ENCODE assay signal across 29 cellular contexts in genomic region chr9:122007837-122008236, GRCh38.
"Had no signal": no experiment of that assay in that cellular context is flagged by ENCODE, and none has a peak within 500 bp of the region (broad histone marks: within the 10 kb centered on the region; RNA-seq: fewer than 3 reads in every experiment).

No MANE protein-coding gene starts in this region.

- H3K27me3 Mint-ChIP-seq: activated B cell treated with CpG ODN at 0.5 μM for 24 hours; activated CD4-positive, alpha-beta memory T cell treated with anti-CD3 and anti-CD28 coated beads, Interleukin-2, amount 10 ng/mL, durations not matched to agents 7 days and 5 days; activated CD4-positive, alpha-beta T cell treated with anti-CD3 and anti-CD28 coated beads, Interleukin-2, amount 10 ng/mL, durations not matched to agents 7 days and 5 days; activated naive CD8-positive, alpha-beta T cell; activated T-helper 17 cell treated with anti-CD3 and anti-CD28 coated beads, Interleukin-2, amount 50 U/mL, for 72 hours; effector memory CD8-positive, alpha-beta T cell; T-helper 17 cell had no signal

- H3K36me3 ChIP-seq: brain microvascular endothelial cell, esophagus squamous epithelium, gastroesophageal sphincter, heart right ventricle, WERI-Rb-1 had no signal

- H3K9me3 Mint-ChIP-seq: activated B cell treated with CpG ODN at 0.5 μM for 24 hours; activated CD4-positive, alpha-beta memory T cell treated with anti-CD3 and anti-CD28 coated beads, Interleukin-2, amount 10 ng/mL, durations not matched to agents 7 days and 5 days; activated CD4-positive, alpha-beta T cell treated with anti-CD3 and anti-CD28 coated beads, Interleukin-2, amount 10 ng/mL, durations not matched to agents 7 days and 5 days; activated T-cell treated with anti-CD3 and anti-CD28 coated beads, Interleukin-2, amount 50 U/mL, for 4 hours; activated T-helper 17 cell treated with anti-CD3 and anti-CD28 coated beads, Interleukin-2, amount 50 U/mL, for 72 hours; effector memory CD8-positive, alpha-beta T cell; T-helper 2 cell treated with Interferon-gamma antibody and Interleukin-4, amounts not matched to agents 5 μg/mL and 100 μg/mL, for 36 hours had no signal

- H3K27ac ChIP-seq: brain microvascular endothelial cell, esophagus squamous epithelium, gastroesophageal sphincter, heart right ventricle, WERI-Rb-1 had no signal

- H3K27me3 ChIP-seq: brain microvascular endothelial cell, esophagus squamous epithelium, gastroesophageal sphincter, heart right ventricle had no signal

- ATAC-seq: activated CD4-positive, CD25-positive, alpha-beta regulatory T cell treated with anti-CD3 and anti-CD28 coated beads, Interleukin-2, amount 50 U/mL, for 24 hours; activated T-cell treated with anti-CD3 and anti-CD28 coated beads, Interleukin-2, amount 50 U/mL, for 4 hours; activated T-helper 17 cell treated with anti-CD3 and anti-CD28 coated beads, Interleukin-2, amount 50 U/mL, for 72 hours; effector memory CD8-positive, alpha-beta T cell; gastroesophageal sphincter; T-helper 17 cell had no signal

- H3K27ac Mint-ChIP-seq: activated B cell treated with CpG ODN at 0.5 μM for 24 hours; activated CD4-positive, alpha-beta memory T cell treated with anti-CD3 and anti-CD28 coated beads, Interleukin-2, amount 10 ng/mL, durations not matched to agents 7 days and 5 days; activated CD4-positive, alpha-beta T cell treated with anti-CD3 and anti-CD28 coated beads, Interleukin-2, amount 10 ng/mL, durations not matched to agents 7 days and 5 days; activated naive CD8-positive, alpha-beta T cell; activated T-helper 17 cell treated with anti-CD3 and anti-CD28 coated beads, Interleukin-2, amount 50 U/mL, for 72 hours; effector memory CD8-positive, alpha-beta T cell; T-helper 17 cell; T-helper 2 cell treated with Interferon-gamma antibody and Interleukin-4, amounts not matched to agents 5 μg/mL and 100 μg/mL, for 36 hours had no signal

- H3K9me3 ChIP-seq: esophagus squamous epithelium, gastroesophageal sphincter, heart right ventricle had no signal

- H3K4me1 ChIP-seq: esophagus squamous epithelium had no signal

- H3K4me3 Mint-ChIP-seq: activated B cell treated with CpG ODN at 0.5 μM for 24 hours; activated CD4-positive, alpha-beta memory T cell treated with anti-CD3 and anti-CD28 coated beads, Interleukin-2, amount 10 ng/mL, durations not matched to agents 7 days and 5 days; activated CD4-positive, alpha-beta T cell treated with anti-CD3 and anti-CD28 coated beads, Interleukin-2, amount 10 ng/mL, durations not matched to agents 7 days and 5 days; activated naive CD8-positive, alpha-beta T cell; activated T-cell treated with anti-CD3 and anti-CD28 coated beads, Interleukin-2, amount 50 U/mL, for 4 hours; activated T-helper 17 cell treated with anti-CD3 and anti-CD28 coated beads, Interleukin-2, amount 50 U/mL, for 72 hours; effector memory CD8-positive, alpha-beta T cell; T-helper 17 cell; T-helper 2 cell treated with Interferon-gamma antibody and Interleukin-4, amounts not matched to agents 5 μg/mL and 100 μg/mL, for 36 hours had no signal

- H3K4me3 ChIP-seq: esophagus squamous epithelium, gastroesophageal sphincter, heart right ventricle had no signal

- H3K4me1 Mint-ChIP-seq: activated B cell treated with CpG ODN at 0.5 μM for 24 hours; activated CD4-positive, alpha-beta memory T cell treated with anti-CD3 and anti-CD28 coated beads, Interleukin-2, amount 10 ng/mL, durations not matched to agents 7 days and 5 days; activated CD4-positive, alpha-beta T cell treated with anti-CD3 and anti-CD28 coated beads, Interleukin-2, amount 10 ng/mL, durations not matched to agents 7 days and 5 days; activated T-helper 17 cell treated with anti-CD3 and anti-CD28 coated beads, Interleukin-2, amount 50 U/mL, for 72 hours; T-helper 17 cell had no signal

- DNase-seq: activated B cell treated with CpG ODN at 0.5 μM for 24 hours; activated CD4-positive, alpha-beta memory T cell treated with anti-CD3 and anti-CD28 coated beads, Interleukin-2, amount 10 ng/mL, durations not matched to agents 7 days and 5 days; activated CD4-positive, alpha-beta T cell treated with anti-CD3 and anti-CD28 coated beads, Interleukin-2, amount 10 ng/mL, durations not matched to agents 7 days and 5 days; activated CD4-positive, alpha-beta T cell treated with anti-CD3 and anti-CD28 coated beads, Interleukin-2, amount 50 U/mL, for 4 hours; activated effector memory CD4-positive, alpha-beta T cell treated with Interleukin-2 at 50 U/mL for 16 hours; activated gamma-delta T cell treated with Interleukin-2 at 50 U/mL for 16 hours; activated naive CD4-positive, alpha-beta T cell treated with anti-CD3 and anti-CD28 coated beads, Interleukin-2, amount 50 U/mL, for 16 hours; activated naive CD4-positive, alpha-beta T cell treated with Interleukin-2 at 50 U/mL for 16 hours; activated T-cell treated with anti-CD3 and anti-CD28 coated beads, Interleukin-2, amount 50 U/mL, for 4 hours; amniotic stem cell; anterior cingulate cortex; brain microvascular endothelial cell; cortex of kidney; dermis blood vessel endothelial cell; effector CD4-positive, alpha-beta T cell; effector memory CD8-positive, alpha-beta T cell; erythroblast; esophagus squamous epithelium; foreskin melanocyte; heart right ventricle; T-helper 1 cell; T-helper 17 cell; T1000; WERI-Rb-1 had no signal
